ENCODE assay signal across 1 cellular context in genomic region chr7:94972296-94972695, GRCh38.
TF ChIP-seq lines count a peak whose summit lies in the region.

No MANE protein-coding gene starts in this region.

TF ChIP-seq in HepG2, 621 proteins besides CTCF, POLR2A, EP300 and RAD21 (continued from another document and continues in another):
- TF ChIP-seq HOMEZ (CRISPR knock-in tag; IDR thresholded peaks at IDR 0.05; ENCODE audit: low read depth): 0 out of 2 replicates have a peak, but pooled peaks have one; percentile 52
- no peak for TF ChIP-seq HOXA7 (CRISPR knock-in tag; IDR thresholded peaks at IDR 0.05)
- TF ChIP-seq THAP9 (CRISPR knock-in tag; IDR thresholded peaks at IDR 0.05; ENCODE audit: borderline replicate concordance): no peak
- no peak for TF ChIP-seq ZNF383 (CRISPR knock-in tag; IDR thresholded peaks at IDR 0.05; ENCODE audit: borderline replicate concordance)
- no peak for TF ChIP-seq ZFP36L2 (CRISPR knock-in tag; IDR thresholded peaks at IDR 0.05)
- no peak for TF ChIP-seq DMTF1 (CRISPR knock-in tag; IDR thresholded peaks at IDR 0.05)
- no peak for TF ChIP-seq ZBTB44 (CRISPR knock-in tag; IDR thresholded peaks at IDR 0.05)
- TF ChIP-seq ZNF775 (CRISPR knock-in tag; IDR thresholded peaks at IDR 0.05; ENCODE audit: borderline replicate concordance): no peak
- TF ChIP-seq ELF4 (CRISPR knock-in tag; IDR thresholded peaks at IDR 0.05; ENCODE audit: borderline replicate concordance): no peak
- peak; percentile 32 for TF ChIP-seq TBL1XR1 (IDR thresholded peaks at IDR 0.05; ENCODE audit: borderline replicate concordance, low read length, partially characterized antibody)
- no peak for TF ChIP-seq MZF1 (CRISPR knock-in tag; IDR thresholded peaks at IDR 0.05; ENCODE audit: borderline replicate concordance)
- TF ChIP-seq MTERF4 (CRISPR knock-in tag; IDR thresholded peaks at IDR 0.05): no peak
- TF ChIP-seq ZNF619 (CRISPR knock-in tag; IDR thresholded peaks at IDR 0.05): no peak
- TF ChIP-seq ERF (CRISPR knock-in tag; IDR thresholded peaks at IDR 0.05): 0 out of 2 replicates have a peak, but pooled peaks have one; percentile 20
- TF ChIP-seq ZNF772 (CRISPR knock-in tag; IDR thresholded peaks at IDR 0.05): no peak
- no peak for TF ChIP-seq TOPORS (CRISPR knock-in tag; IDR thresholded peaks at IDR 0.05)
- no peak for TF ChIP-seq ZNF34 (CRISPR knock-in tag; IDR thresholded peaks at IDR 0.05; ENCODE audit: borderline replicate concordance)
- TF ChIP-seq TGIF2 (CRISPR knock-in tag; IDR thresholded peaks at IDR 0.05): no peak
- no peak for TF ChIP-seq ETS1 (CRISPR knock-in tag; IDR thresholded peaks at IDR 0.05)
- peak; percentile 26; the same call in 1 of the 2 replicates for TF ChIP-seq CEBPG (CRISPR knock-in tag; IDR thresholded peaks at IDR 0.05)
- TF ChIP-seq ZZZ3 (CRISPR knock-in tag; IDR thresholded peaks at IDR 0.05; ENCODE audit: borderline replicate concordance): no peak
- TF ChIP-seq ZNF337 (CRISPR knock-in tag; IDR thresholded peaks at IDR 0.05; ENCODE audit: borderline replicate concordance, low read depth): no peak
- TF ChIP-seq TRIM22 (IDR thresholded peaks at IDR 0.05): no peak
- TF ChIP-seq HOXA3 (CRISPR knock-in tag; IDR thresholded peaks at IDR 0.05): no peak
- no peak for TF ChIP-seq CSRNP1 (CRISPR knock-in tag; IDR thresholded peaks at IDR 0.05)
- TF ChIP-seq SOX5 (CRISPR knock-in tag; IDR thresholded peaks at IDR 0.05; ENCODE audit: borderline replicate concordance): peak; percentile 90
- TF ChIP-seq ZNF512 (CRISPR knock-in tag; IDR thresholded peaks at IDR 0.05): no peak
- TF ChIP-seq ETV6 (CRISPR knock-in tag; conservative IDR thresholded peaks at IDR 0.05): no peak
- no peak for TF ChIP-seq ZNF12 (CRISPR knock-in tag; IDR thresholded peaks at IDR 0.05)
- TF ChIP-seq MBD4 (IDR thresholded peaks at IDR 0.05; ENCODE audit: borderline replicate concordance, low read length): no peak
- TF ChIP-seq MXI1 (IDR thresholded peaks at IDR 0.05; ENCODE audit: borderline replicate concordance, low read depth, low read length): no peak
- no peak for TF ChIP-seq IRX3 (CRISPR knock-in tag; IDR thresholded peaks at IDR 0.05; ENCODE audit: borderline replicate concordance, low read depth)
- 0 out of 2 replicates have a peak, but pooled peaks have one; percentile 61 for TF ChIP-seq ZNF614 (CRISPR knock-in tag; IDR thresholded peaks at IDR 0.05; ENCODE audit: borderline replicate concordance)
- peak; percentile 64 for TF ChIP-seq PAXIP1 (CRISPR knock-in tag; conservative IDR thresholded peaks at IDR 0.05)
- no peak for TF ChIP-seq PCBP1 (IDR thresholded peaks at IDR 0.05; ENCODE audit: borderline replicate concordance, low read depth, low read length)
- no peak for TF ChIP-seq ZKSCAN1 (IDR thresholded peaks at IDR 0.05; ENCODE audit: low read length)
- no peak for TF ChIP-seq TEF (CRISPR knock-in tag; IDR thresholded peaks at IDR 0.05)
- peak; percentile 47; the same call in 1 of the 2 replicates for TF ChIP-seq PPARG (CRISPR knock-in tag; conservative IDR thresholded peaks at IDR 0.05)
